Comparison of ENCODE assay signal across 14 cellular contexts in genomic region chr12:122350444-122350843, GRCh38.
DNase-seq lines count a peak whose midpoint lies in the region; ATAC-seq and TF ChIP-seq lines count a peak whose summit lies in the region.
"Had no signal": no experiment of that assay in that cellular context is flagged by ENCODE, and none has a peak within 500 bp of the region (broad histone marks: within the 10 kb centered on the region; RNA-seq: fewer than 3 reads in every experiment).

No MANE protein-coding gene starts in this region.

- H3K4me1 ChIP-seq in heart left ventricle (peaks cover 0 to 17% (median 12%) of the 10 kb centered on the region in 12 donors), gastrocnemius medialis (peaks cover 3 to 13% of the 10 kb centered on the region in 2 donors)
- H3K4me1 ChIP-seq: upper lobe of left lung had no signal

- TF ChIP-seq CTCF in astrocyte of the spinal cord (IDR thresholded peaks at IDR 0.05; ENCODE audit: low read depth, low read length) (no peak), heart left ventricle (IDR thresholded peaks at IDR 0.05) (peak in 8 of 12 donors; percentile 20 to 50 (median 38)), gastrocnemius medialis (IDR thresholded peaks at IDR 0.05 in 4 of 5, conservative IDR thresholded peaks at IDR 0.05 in 1 of 5) (peak in 1 of 5 experiments; percentile 7)

- peaks cover 0 to 51% (median 16%) of the 10 kb centered on the region in 3 donors for H3K36me3 Mint-ChIP-seq in naive thymus-derived CD8-positive, alpha-beta T cell

- H3K4me3 Mint-ChIP-seq in naive thymus-derived CD8-positive, alpha-beta T cell = no peak overlapping the region
- H3K4me3 Mint-ChIP-seq: activated naive CD8-positive, alpha-beta T cell had no signal

- peak in 3 of 4 donors; percentile 79 to 90 (median 87) for ATAC-seq in heart left ventricle
- no peak for ATAC-seq in gastrocnemius medialis
- no peak for ATAC-seq in naive thymus-derived CD8-positive, alpha-beta T cell

- H3K27ac Mint-ChIP-seq in naive thymus-derived CD8-positive, alpha-beta T cell = no peak overlapping the region
- H3K27ac Mint-ChIP-seq: activated naive CD8-positive, alpha-beta T cell had no signal

- no peaks in the 10 kb centered on the region for H3K27me3 ChIP-seq in heart left ventricle
- no peaks in the 10 kb centered on the region for H3K27me3 ChIP-seq in gastrocnemius medialis
- H3K27me3 ChIP-seq: upper lobe of left lung had no signal

- H3K9me3 Mint-ChIP-seq in naive thymus-derived CD8-positive, alpha-beta T cell = no peaks in the 10 kb centered on the region

- in situ Hi-C loops in astrocyte of the spinal cord (cut with HindIII; ENCODE audit: low sequenced_read_pairs) (no loop called here), gastrocnemius medialis (cut with MboI; ENCODE audit: low sequenced_read_pairs in 4 of 4) (no loop called here)

- H3K4me1 Mint-ChIP-seq in naive thymus-derived CD8-positive, alpha-beta T cell = peaks cover 0 to 9% (median 3%) of the 10 kb centered on the region in 4 donors

- H3K27ac ChIP-seq in heart left ventricle (peak overlapping the region in 6 of 12 donors; percentile 0 to 50 (median 22)), gastrocnemius medialis (peak overlapping the region; percentile 29 to 62 (median 44))
- H3K27ac ChIP-seq: upper lobe of left lung had no signal

- DNase-seq in GM03348 (ENCODE audit: low spot score) (peak; percentile 82), astrocyte of the spinal cord (ENCODE audit: low read depth, low spot score) (peak; percentile 65), heart left ventricle (peak; percentile 56 to 78 (median 65)), gastrocnemius medialis (no peak), HuH-7 (ENCODE audit: low spot score) (no peak), SIG-M5 treated with dmso at 0.1 percent for 504 hours (lab: John Stamatoyannopoulos, UW; ENCODE audit: unreplicated experiment) (no peak)
- DNase-seq in naive thymus-derived CD8-positive, alpha-beta T cell = no peak
- DNase-seq in activated naive CD4-positive, alpha-beta T cell (lab: John Stamatoyannopoulos, UW) = no peak
- DNase-seq: activated CD4-positive, alpha-beta T cell treated with anti-CD3 and anti-CD28 coated beads for 48 hours; Calu3; NCI-H2081 treated with DMSO at 0.1 percent for 48 hours; stimulated activated CD4-positive, alpha-beta T cell treated with anti-CD3 and anti-CD28 coated beads, Interleukin-2, amount 100 ng/mL, for 48 hours had no signal

- H3K9me3 ChIP-seq in heart left ventricle (peaks cover 0 to 15% (median 0%) of the 10 kb centered on the region in 12 donors), gastrocnemius medialis (no peaks in the 10 kb centered on the region)
- H3K9me3 ChIP-seq: upper lobe of left lung had no signal

- H3K4me3 ChIP-seq in astrocyte of the spinal cord (ENCODE audit: low read depth, low read length) (no peak overlapping the region), heart left ventricle (no peak overlapping the region), gastrocnemius medialis (no peak overlapping the region)
- H3K4me3 ChIP-seq: upper lobe of left lung had no signal

- WGBS in heart left ventricle, 4 donors = 21 to 30% (median 28%) methylated on average over 4 of the region's 4 CpGs

- H3K27me3 Mint-ChIP-seq in naive thymus-derived CD8-positive, alpha-beta T cell = no peaks in the 10 kb centered on the region
- H3K27me3 Mint-ChIP-seq: activated naive CD8-positive, alpha-beta T cell had no signal

- H3K36me3 ChIP-seq in heart left ventricle (peaks cover 0 to 91% (median 66%) of the 10 kb centered on the region in 9 donors), gastrocnemius medialis (peaks cover 12 to 90% of the 10 kb centered on the region in 2 donors)

- TF ChIP-seq POLR2A in heart left ventricle (IDR thresholded peaks at IDR 0.05) (no peak), gastrocnemius medialis (IDR thresholded peaks at IDR 0.05) (no peak)

- intact Hi-C loops in heart left ventricle (cut with DNase I) = no loop called here
- intact Hi-C loops in gastrocnemius medialis (cut with DNase I; ENCODE audit: low total_unique reads) = loop anchor here (5.0 kb wide), 1 partner anchor 122 kb away; no protein-coding TSS in a partner anchor

- POLR2A ChIA-PET in naive thymus-derived CD8-positive, alpha-beta T cell (lab: Charles Lee) = no interaction called here

Comparison
In these comparisons a context has a peak if more than half of its experiments do, and no peak if none do; other contexts are left out.
1. DNase-seq: peak in GM03348 (single experiment), astrocyte of the spinal cord (single experiment) and heart left ventricle (5 of 5); none in gastrocnemius medialis (0 of 2), HuH-7 (single experiment), SIG-M5 treated with dmso at 0.1 percent for 504 hours (single experiment), naive thymus-derived CD8-positive, alpha-beta T cell (0 of 10) and activated naive CD4-positive, alpha-beta T cell (0 of 4).
2. ATAC-seq: peak in heart left ventricle (3 of 4); none in gastrocnemius medialis (0 of 2) and naive thymus-derived CD8-positive, alpha-beta T cell (0 of 2).